ENCODE assay signal across 8 cellular contexts in the genomic region with DNA sequence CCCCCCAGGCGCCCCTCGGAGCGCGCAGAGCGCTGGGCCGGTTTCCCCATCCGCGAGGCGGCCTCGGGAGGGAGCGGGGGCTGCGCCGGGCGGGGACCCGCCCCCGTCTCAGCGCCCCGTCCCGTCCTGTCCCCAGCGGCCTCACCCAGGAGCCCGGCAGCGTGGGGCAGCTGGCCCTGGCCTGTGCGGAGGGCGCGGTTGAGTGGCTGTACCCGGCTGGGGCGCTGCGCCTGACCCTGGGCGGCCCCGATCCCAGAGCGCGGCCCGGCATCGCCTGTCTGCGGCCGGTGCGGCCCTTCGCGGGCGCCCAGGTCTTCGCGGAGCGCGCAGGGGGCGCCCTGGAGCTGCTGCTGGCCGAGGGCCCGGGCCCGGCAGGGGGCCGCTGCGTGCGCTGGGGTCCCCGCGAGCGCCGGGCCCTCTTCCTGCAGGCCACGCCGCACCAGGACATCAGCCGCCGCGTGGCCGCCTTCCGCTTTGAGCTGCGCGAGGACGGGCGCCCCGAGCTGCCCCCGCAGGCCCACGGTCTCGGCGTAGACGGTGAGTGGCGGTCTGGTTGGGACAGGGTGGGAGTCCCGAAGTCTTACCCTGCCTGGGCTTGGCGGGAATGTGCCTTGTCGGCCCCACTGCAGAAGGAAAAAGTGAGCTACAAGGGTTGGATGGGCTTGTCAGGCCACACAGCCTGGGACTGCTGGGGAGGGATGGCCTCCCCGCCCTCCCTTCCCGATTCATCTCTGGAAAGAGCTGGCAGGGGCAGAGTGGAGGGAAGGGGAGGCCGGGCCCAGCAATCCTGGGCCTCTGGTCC. TPM values are rescaled to one million over a fixed set of nuclear protein-coding genes. Genes with fewer than 3 reads are reported as not detected.
DNase-seq lines count a peak whose midpoint lies in the region; ATAC-seq and TF ChIP-seq lines count a peak whose summit lies in the region.

No MANE protein-coding gene starts in this region.

- no peak for TF ChIP-seq EP300 in Ishikawa (IDR thresholded peaks at IDR 0.05; ENCODE audit: borderline replicate concordance)

- H3K36me3 ChIP-seq in heart right ventricle (no peaks in the 10 kb centered on the region), body of pancreas (replicated peaks in 1 of 2; ENCODE audit: insufficient read depth in 1 of 2, low read depth in 2 of 2) (no peaks in the 10 kb centered on the region), lung (ENCODE audit: control insufficient read depth in 2 of 2, insufficient read depth in 2 of 2, low read length in 2 of 2) (no peaks in the 10 kb centered on the region), upper lobe of right lung (no peaks in the 10 kb centered on the region)

- DNase-seq in heart right ventricle, result no peak
- no peak for DNase-seq in left ventricle myocardium superior
- no peak for DNase-seq in body of pancreas
- no peak for DNase-seq in lung (ENCODE audit: low spot score)
- peak; percentile 75 for DNase-seq in upper lobe of right lung
- DNase-seq in SKM-1 treated with dmso at 0.1 percent for 144 hours (lab: John Stamatoyannopoulos, UW; ENCODE audit: unreplicated experiment), result no peak
- DNase-seq in SW480 (ENCODE audit: low spot score), result no peak

- H3K27me3 ChIP-seq in heart right ventricle (peaks cover 0 to 38% (median 10%) of the 10 kb centered on the region in 7 donors), body of pancreas (peaks cover 0 to 8% of the 10 kb centered on the region in 2 donors), lung (ENCODE audit: control insufficient read depth, insufficient read depth) (no peaks in the 10 kb centered on the region), upper lobe of right lung (peaks cover 10% of the 10 kb centered on the region)

- no peaks in the 10 kb centered on the region for H3K9me3 ChIP-seq in heart right ventricle
- no peaks in the 10 kb centered on the region for H3K9me3 ChIP-seq in body of pancreas
- H3K9me3 ChIP-seq in lung (ENCODE audit: control insufficient read depth in 2 of 2, insufficient read depth in 1 of 2, low read length in 1 of 2), result no peaks in the 10 kb centered on the region
- no peaks in the 10 kb centered on the region for H3K9me3 ChIP-seq in upper lobe of right lung

- ATAC-seq in heart right ventricle (peak in 1 of 8 donors; percentile 3), left ventricle myocardium superior (no peak), body of pancreas (peak; percentile 17), lung (ENCODE audit: insufficient read depth, low FRiP score) (no peak), upper lobe of right lung (peak; percentile 4)

- no peak for TF ChIP-seq POLR2A in body of pancreas (IDR thresholded peaks at IDR 0.05)

- 2% methylated on average over 50 to 79 of the region's 79 CpGs for WGBS in heart right ventricle, 2 donors
- WGBS in body of pancreas, 2 donors, result 2 to 7% methylated on average over 22 to 78 of the region's 79 CpGs
- WGBS in lung, 2 donors, result 2% methylated on average over 54 to 79 of the region's 79 CpGs

- TF ChIP-seq RAD21 in Ishikawa (IDR thresholded peaks at IDR 0.05; ENCODE audit: low read depth), result no peak

- H3K27ac ChIP-seq in heart right ventricle (peak overlapping the region in 7 of 10 donors; percentile 21 to 58 (median 51)), body of pancreas (peak overlapping the region; percentile 16 to 73 (median 63)), lung (ENCODE audit: low read depth in 1 of 2, low read length in 1 of 2) (peak overlapping the region in 1 of 2 donors; percentile 13), upper lobe of right lung (peak overlapping the region; percentile 36)

- peaks cover 19 to 51% (median 39%) of the 10 kb centered on the region in 9 donors for H3K4me1 ChIP-seq in heart right ventricle
- peaks cover 66% of the 10 kb centered on the region for H3K4me1 ChIP-seq in body of pancreas
- peaks cover 13 to 20% of the 10 kb centered on the region in 2 donors for H3K4me1 ChIP-seq in lung (ENCODE audit: control insufficient read depth in 2 of 2, insufficient read depth in 2 of 2, low read length in 2 of 2)
- peaks cover 22% of the 10 kb centered on the region for H3K4me1 ChIP-seq in upper lobe of right lung

- intact Hi-C loops in heart right ventricle (cut with DNase I), result loop anchor here in 3 of 10 donors (2.0 to 10.0 kb wide), 2 partner anchors 73 to 339 kb away; a partner anchor contains a TSS
- intact Hi-C loops in left ventricle myocardium superior (cut with micrococcal nuclease), result no loop called here
- intact Hi-C loops in body of pancreas (cut with DNase I), result no loop called here
- intact Hi-C loops in upper lobe of right lung (cut with DNase I), result loop anchor here (10.0 kb wide), 1 partner anchor 69 kb away; a partner anchor contains a TSS

- H3K4me3 ChIP-seq in heart right ventricle (peak overlapping the region; percentile 64 to 94 (median 73)), body of pancreas (peak overlapping the region; percentile 25 to 43), lung (peak overlapping the region; percentile 62), upper lobe of right lung (peak overlapping the region; percentile 70)

- TF ChIP-seq CTCF in heart right ventricle (IDR thresholded peaks at IDR 0.05) (peak in 3 of 9 donors; percentile 15 to 37 (median 30)), body of pancreas (IDR thresholded peaks at IDR 0.05) (peak in 1 of 7 experiments; percentile 8), lung (IDR thresholded peaks at IDR 0.05; ENCODE audit: control extremely low read depth, extremely low read depth) (no peak), upper lobe of right lung (IDR thresholded peaks at IDR 0.05) (no peak)

TF ChIP-seq in Ishikawa, 13 proteins besides CTCF, POLR2A, EP300 and RAD21:
- TF ChIP-seq YY1 (IDR thresholded peaks at IDR 0.05; ENCODE audit: low read depth) (no peak), NFIC (IDR thresholded peaks at IDR 0.05) (peak; percentile 23; the same call in 1 of the 2 replicates), ZBTB7A (IDR thresholded peaks at IDR 0.05; ENCODE audit: low read depth) (no peak; the same call in 1 of the 2 replicates)

RNA-seq across cellular contexts. Expression of a gene that starts 0.7 kb away (rescaled TPM):
- total RNA-seq in heart right ventricle (10 to 100 TPM; 51.4 to 77.2 (median 60.5) TPM), left ventricle myocardium superior (57.9 TPM), body of pancreas (10 to 100 TPM; 36.6 to 71.9 TPM), lung (10 to 100 TPM; 10.9 to 67.3 TPM), upper lobe of right lung (30.4 TPM)
- polyA plus RNA-seq in heart right ventricle (100 to 1,000 TPM in 1 of 2 donors, 10 to 100 TPM in 1; 54.0 to 103 TPM), lung (10 to 100 TPM; 30.3 to 52.7 TPM)

RNA-seq across cellular contexts. Expression of a gene that starts 5.3 kb away (rescaled TPM):
- 10 to 100 TPM; 23.3 to 40.3 (median 31.0) TPM for total RNA-seq in heart right ventricle
- 10 to 100 TPM; 37.3 to 91.1 TPM for polyA plus RNA-seq in heart right ventricle
- total RNA-seq in left ventricle myocardium superior, result 31.2 TPM
- 100 to 1,000 TPM in 1 of 2 donors, 10 to 100 TPM in 1; 71.6 to 189 TPM for total RNA-seq in body of pancreas
- 10 to 100 TPM in 1 of 2 donors, 1 to 10 TPM in 1; 9.2 to 65.7 TPM for total RNA-seq in lung
- polyA plus RNA-seq in lung, result 10 to 100 TPM; 35.5 to 56.3 TPM
- total RNA-seq in upper lobe of right lung, result 30.5 TPM

RNA-seq across cellular contexts. Expression of a gene that starts 10.0 kb away (rescaled TPM):
- total RNA-seq in heart right ventricle (under 1 TPM in 6 of 10 donors, not detected in 4; 0.07 to 0.64 (median 0.12) TPM), left ventricle myocardium superior (0.99 TPM), body of pancreas (1 to 10 TPM; 1.0 to 2.3 TPM), lung (1 to 10 TPM in 1 of 2 donors, under 1 TPM in 1; 0.14 to 7.4 TPM), upper lobe of right lung (3.6 TPM)
- polyA plus RNA-seq in heart right ventricle (under 1 TPM; 0.04 to 0.07 TPM), lung (1 to 10 TPM in 1 of 2 donors, under 1 TPM in 1; 0.93 to 5.0 TPM)

RNA-seq across cellular contexts. Expression of a gene that starts 10.6 kb away (rescaled TPM):
- 1 to 10 TPM in 1 of 10 donors, under 1 TPM in 8, not detected in 1; 0.21 to 1.0 (median 0.30) TPM for total RNA-seq in heart right ventricle
- polyA plus RNA-seq in heart right ventricle, result 1 to 10 TPM in 1 of 2 donors, under 1 TPM in 1; 0.77 to 1.7 TPM
- total RNA-seq in left ventricle myocardium superior, result 0.50 TPM
- not detected for total RNA-seq in body of pancreas
- total RNA-seq in lung, result 10 to 100 TPM; 35.7 to 71.6 TPM
- polyA plus RNA-seq in lung, result 10 to 100 TPM; 25.6 to 38.3 TPM
- total RNA-seq in upper lobe of right lung, result 0.78 TPM

RNA-seq across cellular contexts. Expression of a gene that starts 11.3 kb away (rescaled TPM):
- 10 to 100 TPM in 7 of 10 donors, 1 to 10 TPM in 3; 5.1 to 23.3 (median 10.6) TPM for total RNA-seq in heart right ventricle
- polyA plus RNA-seq in heart right ventricle, result 10 to 100 TPM; 17.9 to 80.0 TPM
- total RNA-seq in left ventricle myocardium superior, result 13.6 TPM
- 1 to 10 TPM in 1 of 2 donors, not detected in 1; 2.6 TPM for total RNA-seq in body of pancreas
- total RNA-seq in lung, result 10 to 100 TPM in 1 of 2 donors, 1 to 10 TPM in 1; 4.1 to 26.7 TPM
- polyA plus RNA-seq in lung, result 10 to 100 TPM; 13.0 to 13.1 TPM
- 8.9 TPM for total RNA-seq in upper lobe of right lung

Comparison
In these comparisons a context has a peak if more than half of its experiments do, and no peak if none do; other contexts are left out.
1. ATAC-seq: peak in body of pancreas (single experiment) and upper lobe of right lung (single experiment); none in left ventricle myocardium superior (single experiment) and lung (single experiment).
2. Peak in every context shown above with its lines, with median percentiles within 50 percentile points of each other: H3K4me3 ChIP-seq.